8 cellular contexts compared by ENCODE assay signal in genomic region chr4:103198111-103198765, GRCh38. TPM values are rescaled to one million over a fixed set of nuclear protein-coding genes. Genes with fewer than 3 reads are reported as not detected.
DNase-seq lines count a peak whose midpoint lies in the region; ATAC-seq and TF ChIP-seq lines count a peak whose summit lies in the region.

CENPE (minus strand) TSS chr4:103198343; CDS start chr4:103198319, 24 bp downstream.

- H3F3A ChIP-seq in SU-DHL-6 (ENCODE audit: insufficient read depth): no peaks in the 10 kb centered on the region

- H3K27ac ChIP-seq in SU-DHL-6 (ENCODE audit: low read depth, low read length) (peak within 1 kb of the TSS; percentile 57), heart left ventricle (peak within 1 kb of the TSS in 9 of 12 donors; percentile 19 to 67 (median 53)), upper lobe of left lung (peak within 1 kb of the TSS; percentile 13 to 81 (median 58))

- no peak for TF ChIP-seq EP300 in upper lobe of left lung (IDR thresholded peaks at IDR 0.05)

- no peaks in the 10 kb centered on the region for H3K9me2 ChIP-seq in SU-DHL-6 (replicated peaks; ENCODE audit: insufficient read depth, low read length)

- no peaks in the 10 kb centered on the region for H4K20me1 ChIP-seq in SU-DHL-6 (ENCODE audit: low read depth, low read length)

- no peaks in the 10 kb centered on the region for H3K9me3 Mint-ChIP-seq in activated naive CD8-positive, alpha-beta T cell treated with anti-CD3 and anti-CD28 coated beads for 36 hours

- DNase-seq in GM12864 (ENCODE audit: low read depth): peak; percentile 60
- peak; percentile 81 for DNase-seq in NCI-H1092 treated with DMSO at 0.1 percent for 48 hours (lab: John Stamatoyannopoulos, UW)
- peak; percentile 84 for DNase-seq in activated naive CD8-positive, alpha-beta T cell treated with anti-CD3 and anti-CD28 coated beads for 36 hours
- DNase-seq in heart left ventricle: peak; percentile 85 to 93 (median 86)
- peak; percentile 72 for DNase-seq in pons (ENCODE audit: low spot score)
- DNase-seq in upper lobe of left lung: peak; percentile 85 to 95

- peaks cover 16% of the 10 kb centered on the region; the same call in 1 of the 2 replicates for H3K36me3 ChIP-seq in SU-DHL-6 (ENCODE audit: low read length)
- H3K36me3 ChIP-seq in heart left ventricle: no peaks in the 10 kb centered on the region
- H3K36me3 ChIP-seq in upper lobe of left lung: no peaks in the 10 kb centered on the region

- peaks cover 8% of the 10 kb centered on the region for H3K27me3 Mint-ChIP-seq in activated naive CD8-positive, alpha-beta T cell treated with anti-CD3 and anti-CD28 coated beads for 36 hours

- no peak for TF ChIP-seq POLR2A in heart left ventricle (IDR thresholded peaks at IDR 0.05)
- peak in 1 of 4 donors; percentile 34 for TF ChIP-seq POLR2A in upper lobe of left lung (IDR thresholded peaks at IDR 0.05)

- H3K4me1 Mint-ChIP-seq in activated naive CD8-positive, alpha-beta T cell treated with anti-CD3 and anti-CD28 coated beads for 36 hours: peaks cover 6% of the 10 kb centered on the region

- peaks cover 19% of the 10 kb centered on the region for H3K36me3 Mint-ChIP-seq in activated naive CD8-positive, alpha-beta T cell treated with anti-CD3 and anti-CD28 coated beads for 36 hours

- ATAC-seq in HG02623 (IDR thresholded peaks at IDR 0.05; ENCODE audit: unreplicated experiment) (peak; percentile 92), heart left ventricle (peak; percentile 89 to 99 (median 97)), upper lobe of left lung (ENCODE audit: low FRiP score in 2 of 2) (peak; percentile 93 to 99)

- peak within 1 kb of the TSS; percentile 93 for H3K4me2 ChIP-seq in SU-DHL-6 (ENCODE audit: low read depth, low read length, poor library complexity, severe bottlenecking)

- H3K4me1 ChIP-seq in heart left ventricle: peaks cover 0 to 13% (median 7%) of the 10 kb centered on the region in 12 donors
- H3K4me1 ChIP-seq in upper lobe of left lung: peaks cover 4 to 12% (median 9%) of the 10 kb centered on the region in 4 donors

- H3K9me3 ChIP-seq in SU-DHL-6 (ENCODE audit: insufficient read depth, low read length) (no peaks in the 10 kb centered on the region), heart left ventricle (no peaks in the 10 kb centered on the region), upper lobe of left lung (no peaks in the 10 kb centered on the region)

- H3K9ac ChIP-seq in SU-DHL-6 (ENCODE audit: low read length): peak within 1 kb of the TSS; percentile 74

- H3K4me3 ChIP-seq in GM12864 (ENCODE audit: low read depth, low read length) (peak within 1 kb of the TSS; percentile 99), SU-DHL-6 (ENCODE audit: insufficient read depth, low read length, poor library complexity, severe bottlenecking) (peak within 1 kb of the TSS; percentile 92), heart left ventricle (peak within 1 kb of the TSS; percentile 24 to 84 (median 74)), upper lobe of left lung (peak within 1 kb of the TSS; percentile 59 to 83 (median 70))

- H2AFZ ChIP-seq in SU-DHL-6 (ENCODE audit: low read depth, low read length, severe bottlenecking): peak within 1 kb of the TSS; percentile 96

- intact Hi-C loops in heart left ventricle (cut with DNase I): no loop called here

- peak within 1 kb of the TSS; percentile 94 for H3K27ac Mint-ChIP-seq in activated naive CD8-positive, alpha-beta T cell treated with anti-CD3 and anti-CD28 coated beads for 36 hours

- peak within 1 kb of the TSS; percentile 93 for H3K4me3 Mint-ChIP-seq in activated naive CD8-positive, alpha-beta T cell treated with anti-CD3 and anti-CD28 coated beads for 36 hours

- H3K79me2 ChIP-seq in SU-DHL-6 (ENCODE audit: insufficient read depth, low read length): peaks cover 11% of the 10 kb centered on the region

- no peaks in the 10 kb centered on the region for H3K27me3 ChIP-seq in SU-DHL-6 (ENCODE audit: low read length)
- H3K27me3 ChIP-seq in heart left ventricle: peaks cover 0 to 4% (median 0%) of the 10 kb centered on the region in 9 donors
- H3K27me3 ChIP-seq in upper lobe of left lung: no peaks in the 10 kb centered on the region

- WGBS in heart left ventricle, 4 donors: 0 to 1% (median 1%) methylated on average over 33 to 44 of the region's 44 CpGs
- 0% methylated on average over 8 to 44 of the region's 44 CpGs for WGBS in upper lobe of left lung, 2 donors

- TF ChIP-seq CTCF in GM12864 (IDR thresholded peaks at IDR 0.05; ENCODE audit: low read depth, low read length, missing control alignments) (no peak), SU-DHL-6 (IDR thresholded peaks at IDR 0.05; ENCODE audit: insufficient read depth, low read length, poor library complexity, severe bottlenecking) (no peak), heart left ventricle (IDR thresholded peaks at IDR 0.05) (no peak), upper lobe of left lung (IDR thresholded peaks at IDR 0.05) (no peak)

RNA-seq across cellular contexts. Expression of gene CENPE, which starts in this region (rescaled TPM):
- 10 to 100 TPM; 34.2 to 36.8 TPM for total RNA-seq in activated naive CD8-positive, alpha-beta T cell treated with anti-CD3 and anti-CD28 coated beads for 36 hours
- 1 to 10 TPM in 3 of 9 donors, under 1 TPM in 6; 0.06 to 7.7 (median 0.86) TPM for total RNA-seq in heart left ventricle
- under 1 TPM; 0.08 to 0.17 TPM for polyA plus RNA-seq in heart left ventricle
- total RNA-seq in upper lobe of left lung: 1 to 10 TPM; 1.0 to 4.2 (median 1.6) TPM

Comparison
In these comparisons a context has a peak if more than half of its experiments do, and no peak if none do; other contexts are left out.
1. Peak in every context shown above with its lines: DNase-seq, ATAC-seq, H3K4me3 ChIP-seq and H3K27ac ChIP-seq.
2. RNA of gene CENPE (total RNA-seq): 34.2 to 36.8 TPM in activated naive CD8-positive, alpha-beta T cell treated with anti-CD3 and anti-CD28 coated beads for 36 hours; 1.0 to 4.2 TPM in upper lobe of left lung and 0.06 to 7.7 TPM in heart left ventricle; every median in the first group is over 4 times any median in the second.